25 cellular contexts compared by ENCODE assay signal in genomic region chr1:74465193-74465681, GRCh38. TPM values are rescaled to one million over a fixed set of nuclear protein-coding genes. Genes with fewer than 3 reads are reported as not detected.
"Had no signal": no experiment of that assay in that cellular context is flagged by ENCODE, and none has a peak within 500 bp of the region (broad histone marks: within the 10 kb centered on the region; RNA-seq: fewer than 3 reads in every experiment).

No MANE protein-coding gene starts in this region.

- FAIRE-seq: endometrium, frontal cortex, pancreas, small intestine had no signal

- H3K4me3 ChIP-seq: heart left ventricle, lung, neural progenitor cell, pancreas, prostate gland, suprapubic skin, tibial artery had no signal

- H3K4me1 Mint-ChIP-seq: central memory CD8-positive, alpha-beta T cell had no signal

- DNase-seq: effector memory CD4-positive, alpha-beta T cell; hippocampal formation; kidney glomerular epithelial cell; mesenchymal stem cell; midbrain; occipital lobe; small intestine; stimulated activated CD4-positive, alpha-beta T cell treated with anti-CD3 and anti-CD28 coated beads, Interleukin-2, amount 100 ng/mL, for 48 hours; stimulated activated naive CD8-positive, alpha-beta T cell treated with anti-CD3 and anti-CD28 coated beads, Interleukin-15, Interleukin-2, amounts not matched to agents 100 U/mL and 50 U/mL, for 24 hours had no signal

- H3K4me3 Mint-ChIP-seq: central memory CD8-positive, alpha-beta T cell; natural killer cell treated with Interleukin-12 subunit alpha and Interleukin-12 subunit beta and Interleukin-15 and Interleukin-18, amount 100 ng/mL, for 72 hours; neural progenitor cell had no signal

- H3K4me2 ChIP-seq: neural progenitor cell had no signal

- H3K9me3 ChIP-seq: heart left ventricle, pancreas, prostate gland, suprapubic skin, tibial artery had no signal

- H3K27me3 ChIP-seq: heart left ventricle, neural progenitor cell, pancreas, suprapubic skin, tibial artery had no signal

- H3K9me3 Mint-ChIP-seq: central memory CD8-positive, alpha-beta T cell; natural killer cell treated with Interleukin-12 subunit alpha and Interleukin-12 subunit beta and Interleukin-15 and Interleukin-18, amount 100 ng/mL, for 72 hours had no signal

- H3K4me1 ChIP-seq: pancreas, prostate gland, suprapubic skin had no signal

- H3K36me3 Mint-ChIP-seq: natural killer cell treated with Interleukin-12 subunit alpha and Interleukin-12 subunit beta and Interleukin-15 and Interleukin-18, amount 100 ng/mL, for 72 hours had no signal

- H3K27ac ChIP-seq: heart left ventricle, neural progenitor cell, pancreas, prostate gland, suprapubic skin, tibial artery had no signal

- ATAC-seq: esophagus mucosa; pancreas; stimulated activated naive CD8-positive, alpha-beta T cell treated with anti-CD3 and anti-CD28 coated beads, Interleukin-15, Interleukin-2, amounts not matched to agents 100 U/mL and 50 U/mL, for 24 hours had no signal

- H3K27me3 Mint-ChIP-seq: central memory CD8-positive, alpha-beta T cell had no signal

- H2AFZ ChIP-seq: neural progenitor cell had no signal

- H3K27ac Mint-ChIP-seq: natural killer cell treated with Interleukin-12 subunit alpha and Interleukin-12 subunit beta and Interleukin-15 and Interleukin-18, amount 100 ng/mL, for 72 hours; neural progenitor cell had no signal

- H3K9ac ChIP-seq: neural progenitor cell had no signal

- H3K36me3 ChIP-seq: neural progenitor cell, pancreas, prostate gland, suprapubic skin, tibial artery had no signal

RNA-seq across cellular contexts. Expression of gene LRRC53, which starts 47.2 kb away (rescaled TPM):
- total RNA-seq: esophagus mucosa; fibroblast of lung; glomerular endothelial cell; lung; natural killer cell treated with Interleukin-12 subunit alpha and Interleukin-12 subunit beta and Interleukin-15 and Interleukin-18, amount 100 ng/mL, for 72 hours; occipital lobe; prostate gland; renal cortical epithelial cell; suprapubic skin; ureter had no signal
- polyA plus RNA-seq: fibroblast of lung, lung, pancreas, small intestine had no signal
